Comparison of ENCODE assay signal across 38 cellular contexts in the genomic region with DNA sequence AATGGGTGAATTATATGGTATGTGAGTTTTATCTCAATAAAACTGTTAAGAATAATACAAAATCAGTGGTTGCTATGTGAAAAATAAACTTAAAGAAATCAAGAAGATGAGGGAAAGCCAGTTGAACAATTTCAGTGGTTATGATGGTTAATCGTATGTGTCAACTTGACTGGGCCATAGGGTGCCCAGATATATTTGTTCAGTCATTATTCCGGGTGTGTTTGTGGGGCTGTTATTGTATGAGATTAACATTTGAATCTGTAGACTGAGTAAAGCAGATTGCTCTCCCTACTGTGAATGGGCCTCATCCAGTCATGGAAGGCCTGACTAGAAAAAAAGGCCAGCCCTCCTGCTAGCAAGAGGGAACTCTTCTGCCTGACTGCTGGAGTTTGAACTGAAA.
"Had no signal": no experiment of that assay in that cellular context is flagged by ENCODE, and none has a peak within 500 bp of the region (broad histone marks: within the 10 kb centered on the region; RNA-seq: fewer than 3 reads in every experiment).

No MANE protein-coding gene starts in this region.

- ATAC-seq: activated CD4-positive, alpha-beta T cell treated with anti-CD3 and anti-CD28 coated beads for 36 hours; activated CD8-positive, alpha-beta memory T cell treated with anti-CD3 and anti-CD28 coated beads, Interleukin-2, amount 10 ng/mL, durations not matched to agents 7 days and 5 days; activated CD8-positive, alpha-beta T cell treated with anti-CD3 and anti-CD28 coated beads, Interleukin-2, amount 10 ng/mL, durations not matched to agents 7 days and 5 days; activated naive CD8-positive, alpha-beta T cell treated with anti-CD3 and anti-CD28 coated beads, Interleukin-2, amount 50 U/mL, for 24 hours; esophagus mucosa; T-helper 17 cell had no signal

- H3K4me3 Mint-ChIP-seq: activated CD4-positive, alpha-beta memory T cell treated with anti-CD3 and anti-CD28 coated beads for 36 hours; activated CD4-positive, alpha-beta T cell treated with anti-CD3 and anti-CD28 coated beads for 36 hours; activated CD4-positive, alpha-beta T cell treated with anti-CD3 and anti-CD28 coated beads, Interleukin-2, amount 10 ng/mL, durations not matched to agents 24 days and 14 days; activated CD8-positive, alpha-beta memory T cell treated with anti-CD3 and anti-CD28 coated beads, Interleukin-2, amount 10 ng/mL, durations not matched to agents 7 days and 5 days; activated CD8-positive, alpha-beta T cell treated with anti-CD3 and anti-CD28 coated beads, Interleukin-2, amount 10 ng/mL, durations not matched to agents 7 days and 5 days; activated naive CD4-positive, alpha-beta T cell treated with anti-CD3 and anti-CD28 coated beads for 36 hours; activated naive CD4-positive, alpha-beta T cell treated with anti-CD3 and anti-CD28 coated beads, Interleukin-2, amount 50 U/mL, for 24 hours; activated naive CD8-positive, alpha-beta T cell treated with anti-CD3 and anti-CD28 coated beads for 36 hours; activated naive CD8-positive, alpha-beta T cell treated with anti-CD3 and anti-CD28 coated beads, Interleukin-2, amount 50 U/mL, for 24 hours; activated T-helper 1 cell treated with anti-CD3 and anti-CD28 coated beads, Interleukin-12 subunit alpha, Interleukin-12 subunit beta, Interleukin-2, Interleukin-4 antibody, amounts not matched to agents 30 ng/mL and 10 ng/mL and 1 ng/mL, durations not matched to agents 14 hours and 24 hours and 36 hours; brain; dendritic cell treated with granulocyte-macrophage colony-stimulating factor and Interleukin-4, amounts not matched to agents 40 ng/mL and 50 ng/mL, for 4 days; endodermal cell; T-helper 17 cell; T-helper 2 cell treated with Interferon-gamma antibody and Interleukin-4, amounts not matched to agents 5 μg/mL and 100 μg/mL, for 36 hours had no signal

- H3K9me3 Mint-ChIP-seq: dendritic cell treated with granulocyte-macrophage colony-stimulating factor and Interleukin-4, amounts not matched to agents 40 ng/mL and 50 ng/mL, for 4 days had no signal

- H3K27ac Mint-ChIP-seq: activated CD4-positive, alpha-beta memory T cell treated with anti-CD3 and anti-CD28 coated beads for 36 hours; activated CD4-positive, alpha-beta T cell treated with anti-CD3 and anti-CD28 coated beads for 36 hours; activated CD4-positive, alpha-beta T cell treated with anti-CD3 and anti-CD28 coated beads, Interleukin-2, amount 10 ng/mL, durations not matched to agents 24 days and 14 days; activated CD8-positive, alpha-beta memory T cell treated with anti-CD3 and anti-CD28 coated beads, Interleukin-2, amount 10 ng/mL, durations not matched to agents 7 days and 5 days; activated CD8-positive, alpha-beta T cell treated with anti-CD3 and anti-CD28 coated beads, Interleukin-2, amount 10 ng/mL, durations not matched to agents 7 days and 5 days; activated naive CD4-positive, alpha-beta T cell treated with anti-CD3 and anti-CD28 coated beads for 36 hours; activated naive CD4-positive, alpha-beta T cell treated with anti-CD3 and anti-CD28 coated beads, Interleukin-2, amount 50 U/mL, for 24 hours; activated naive CD8-positive, alpha-beta T cell treated with anti-CD3 and anti-CD28 coated beads for 36 hours; activated naive CD8-positive, alpha-beta T cell treated with anti-CD3 and anti-CD28 coated beads, Interleukin-2, amount 50 U/mL, for 24 hours; activated T-helper 1 cell treated with anti-CD3 and anti-CD28 coated beads, Interleukin-12 subunit alpha, Interleukin-12 subunit beta, Interleukin-2, Interleukin-4 antibody, amounts not matched to agents 30 ng/mL and 10 ng/mL and 1 ng/mL, durations not matched to agents 14 hours and 24 hours and 36 hours; activated T-helper 2 cell treated with anti-CD3 and anti-CD28 coated beads, Interferon-gamma antibody, Interleukin-2, Interleukin-4, amounts not matched to agents 10 μg/mL and 5 μg/mL and 100 μg/mL, durations not matched to agents 14 hours and 24 hours and 36 hours; brain; dendritic cell treated with granulocyte-macrophage colony-stimulating factor and Interleukin-4, amounts not matched to agents 40 ng/mL and 50 ng/mL, for 4 days; endodermal cell; T-helper 17 cell; T-helper 2 cell treated with Interferon-gamma antibody and Interleukin-4, amounts not matched to agents 5 μg/mL and 100 μg/mL, for 36 hours had no signal

- H3K36me3 ChIP-seq: adrenal gland, breast epithelium, cardiac muscle cell, WERI-Rb-1 had no signal

- H3K27me3 Mint-ChIP-seq: activated CD4-positive, alpha-beta memory T cell treated with anti-CD3 and anti-CD28 coated beads for 36 hours; activated CD4-positive, alpha-beta T cell treated with anti-CD3 and anti-CD28 coated beads for 36 hours; activated CD4-positive, alpha-beta T cell treated with anti-CD3 and anti-CD28 coated beads, Interleukin-2, amount 10 ng/mL, durations not matched to agents 24 days and 14 days; activated CD8-positive, alpha-beta memory T cell treated with anti-CD3 and anti-CD28 coated beads, Interleukin-2, amount 10 ng/mL, durations not matched to agents 7 days and 5 days; activated naive CD4-positive, alpha-beta T cell treated with anti-CD3 and anti-CD28 coated beads, Interleukin-2, amount 50 U/mL, for 24 hours; activated naive CD8-positive, alpha-beta T cell treated with anti-CD3 and anti-CD28 coated beads for 36 hours; activated naive CD8-positive, alpha-beta T cell treated with anti-CD3 and anti-CD28 coated beads, Interleukin-2, amount 50 U/mL, for 24 hours; dendritic cell treated with granulocyte-macrophage colony-stimulating factor and Interleukin-4, amounts not matched to agents 40 ng/mL and 50 ng/mL, for 4 days; T-helper 17 cell had no signal

- H3K9me3 ChIP-seq: adrenal gland, breast epithelium had no signal

- H3K27ac ChIP-seq: adrenal gland, cardiac muscle cell, dorsolateral prefrontal cortex, WERI-Rb-1 had no signal

- H3K4me3 ChIP-seq: adrenal gland, breast epithelium, cardiac muscle cell, coronary artery, dorsolateral prefrontal cortex had no signal

- H3K4me1 ChIP-seq: breast epithelium had no signal

- H3K4me1 Mint-ChIP-seq: activated CD4-positive, alpha-beta T cell treated with anti-CD3 and anti-CD28 coated beads, Interleukin-2, amount 10 ng/mL, durations not matched to agents 24 days and 14 days; activated CD8-positive, alpha-beta memory T cell treated with anti-CD3 and anti-CD28 coated beads, Interleukin-2, amount 10 ng/mL, durations not matched to agents 7 days and 5 days; activated naive CD4-positive, alpha-beta T cell treated with anti-CD3 and anti-CD28 coated beads, Interleukin-2, amount 50 U/mL, for 24 hours; activated naive CD8-positive, alpha-beta T cell treated with anti-CD3 and anti-CD28 coated beads for 36 hours; activated naive CD8-positive, alpha-beta T cell treated with anti-CD3 and anti-CD28 coated beads, Interleukin-2, amount 50 U/mL, for 24 hours had no signal

- DNase-seq: activated CD4-positive, alpha-beta memory T cell treated with anti-CD3 and anti-CD28 coated beads for 36 hours; activated CD4-positive, alpha-beta T cell treated with anti-CD3 and anti-CD28 coated beads for 36 hours; activated CD4-positive, alpha-beta T cell treated with anti-CD3 and anti-CD28 coated beads, Interleukin-2, amount 10 ng/mL, durations not matched to agents 24 days and 14 days; activated CD4-positive, CD25-positive, alpha-beta regulatory T cell; activated CD4-positive, CD25-positive, alpha-beta regulatory T cell treated with anti-CD3 and anti-CD28 coated beads, Interleukin-2, amount 50 U/mL, for 72 hours; activated CD8-positive, alpha-beta memory T cell treated with anti-CD3 and anti-CD28 coated beads, Interleukin-2, amount 10 ng/mL, durations not matched to agents 7 days and 5 days; activated CD8-positive, alpha-beta memory T cell treated with anti-CD3 and anti-CD28 coated beads, Interleukin-2, amount 50 U/mL, for 4 hours; activated CD8-positive, alpha-beta T cell treated with anti-CD3 and anti-CD28 coated beads, Interleukin-2, amount 10 ng/mL, durations not matched to agents 7 days and 5 days; activated effector memory CD4-positive, alpha-beta T cell treated with anti-CD3 and anti-CD28 coated beads, Interleukin-2, amount 50 U/mL, for 16 hours; activated naive CD4-positive, alpha-beta T cell treated with anti-CD3 and anti-CD28 coated beads for 36 hours; activated naive CD8-positive, alpha-beta T cell treated with anti-CD3 and anti-CD28 coated beads for 36 hours; activated naive CD8-positive, alpha-beta T cell treated with anti-CD3 and anti-CD28 coated beads, Interleukin-2, amount 50 U/mL, for 24 hours; activated T-cell treated with anti-CD3 and anti-CD28 coated beads, Interleukin-2, amount 50 U/mL, for 1 hour; activated T-cell treated with anti-CD3 and anti-CD28 coated beads, Interleukin-2, amount 50 U/mL, for 48 hours; adrenal gland; amygdala; aorta; central memory CD4-positive, alpha-beta T cell; cerebellar nuclear complex; dorsolateral prefrontal cortex; effector memory CD4-positive, alpha-beta T cell; endodermal cell; foreskin fibroblast; head of caudate nucleus; T-helper 1 cell; T-helper 17 cell; T1000; WERI-Rb-1 had no signal

- H3K36me3 Mint-ChIP-seq: activated CD8-positive, alpha-beta memory T cell treated with anti-CD3 and anti-CD28 coated beads, Interleukin-2, amount 10 ng/mL, durations not matched to agents 7 days and 5 days had no signal

- H3K27me3 ChIP-seq: adrenal gland, breast epithelium, cardiac muscle cell, dorsolateral prefrontal cortex had no signal
